8 cellular contexts compared by ENCODE assay signal in genomic region chr17:44095647-44096496, GRCh38.
DNase-seq lines count a peak whose midpoint lies in the region; ATAC-seq, FAIRE-seq and TF ChIP-seq lines count a peak whose summit lies in the region.

No MANE protein-coding gene starts in this region.

- ATAC-seq in stimulated activated effector memory CD8-positive, alpha-beta T cell treated with anti-CD3 and anti-CD28 coated beads, Interleukin-12 subunit alpha, Interleukin-12 subunit beta, amount 100 ng/mL, for 72 hours, result peak; percentile 4
- ATAC-seq in GM19023 (IDR thresholded peaks at IDR 0.05; ENCODE audit: unreplicated experiment) (no peak), GM18498 (IDR thresholded peaks at IDR 0.05; ENCODE audit: unreplicated experiment) (no peak)

- no peaks in the 10 kb centered on the region for H3K36me3 ChIP-seq in KOPT-K1 (ENCODE audit: insufficient read depth, low read length)

- H3K4me1 Mint-ChIP-seq in stimulated activated effector memory CD8-positive, alpha-beta T cell treated with anti-CD3 and anti-CD28 coated beads, Interleukin-12 subunit alpha, Interleukin-12 subunit beta, amount 100 ng/mL, for 72 hours, result peaks cover 10% of the 10 kb centered on the region

- H3K9me3 Mint-ChIP-seq in stimulated activated effector memory CD8-positive, alpha-beta T cell treated with anti-CD3 and anti-CD28 coated beads, Interleukin-12 subunit alpha, Interleukin-12 subunit beta, amount 100 ng/mL, for 72 hours, result no peaks in the 10 kb centered on the region

- H3K9me3 ChIP-seq in KOPT-K1 (ENCODE audit: insufficient read depth, low read length, poor library complexity, severe bottlenecking), result no peaks in the 10 kb centered on the region

- H3K4me3 Mint-ChIP-seq in stimulated activated effector memory CD8-positive, alpha-beta T cell treated with anti-CD3 and anti-CD28 coated beads, Interleukin-12 subunit alpha, Interleukin-12 subunit beta, amount 100 ng/mL, for 72 hours, result no peak overlapping the region

- peaks cover 14% of the 10 kb centered on the region for H3K36me3 Mint-ChIP-seq in stimulated activated effector memory CD8-positive, alpha-beta T cell treated with anti-CD3 and anti-CD28 coated beads, Interleukin-12 subunit alpha, Interleukin-12 subunit beta, amount 100 ng/mL, for 72 hours

- no peak for TF ChIP-seq CTCF in coronary artery (IDR thresholded peaks at IDR 0.05)

- peak; percentile 62 for FAIRE-seq in RCC 7860 (lab: Jason Lieb, UNC)

- peak overlapping the region; percentile 60 for H3K27ac ChIP-seq in KOPT-K1 (ENCODE audit: low read depth, low read length, poor library complexity, severe bottlenecking)
- H3K27ac ChIP-seq in coronary artery, result peak overlapping the region; percentile 76 to 92

- peak overlapping the region; percentile 50 for H3K27ac Mint-ChIP-seq in stimulated activated effector memory CD8-positive, alpha-beta T cell treated with anti-CD3 and anti-CD28 coated beads, Interleukin-12 subunit alpha, Interleukin-12 subunit beta, amount 100 ng/mL, for 72 hours

- peak overlapping the region; percentile 62 for H3K4me3 ChIP-seq in coronary artery

- DNase-seq in DMS53 treated with DMSO at 0.1 percent for 48 hours (lab: John Stamatoyannopoulos, UW; ENCODE audit: unreplicated experiment) (peak; percentile 96), RCC 7860 (ENCODE audit: low spot score) (peak; percentile 93), coronary artery (ENCODE audit: low spot score) (no peak), kidney tubule cell (ENCODE audit: low spot score) (peak; percentile 28)
- DNase-seq in stimulated activated effector memory CD8-positive, alpha-beta T cell treated with anti-CD3 and anti-CD28 coated beads, Interleukin-12 subunit alpha, Interleukin-12 subunit beta, amount 100 ng/mL, for 72 hours (ENCODE audit: low spot score in 2 of 2), result no peak

Comparison
In these comparisons a context has a peak if more than half of its experiments do, and no peak if none do; other contexts are left out.
1. DNase-seq: peak in DMS53 treated with DMSO at 0.1 percent for 48 hours (single experiment), RCC 7860 (single experiment) and kidney tubule cell (single experiment); none in coronary artery (single experiment) and stimulated activated effector memory CD8-positive, alpha-beta T cell treated with anti-CD3 and anti-CD28 coated beads, Interleukin-12 subunit alpha, Interleukin-12 subunit beta, amount 100 ng/mL, for 72 hours (0 of 2).